8 cellular contexts compared by ENCODE assay signal in the genomic region with DNA sequence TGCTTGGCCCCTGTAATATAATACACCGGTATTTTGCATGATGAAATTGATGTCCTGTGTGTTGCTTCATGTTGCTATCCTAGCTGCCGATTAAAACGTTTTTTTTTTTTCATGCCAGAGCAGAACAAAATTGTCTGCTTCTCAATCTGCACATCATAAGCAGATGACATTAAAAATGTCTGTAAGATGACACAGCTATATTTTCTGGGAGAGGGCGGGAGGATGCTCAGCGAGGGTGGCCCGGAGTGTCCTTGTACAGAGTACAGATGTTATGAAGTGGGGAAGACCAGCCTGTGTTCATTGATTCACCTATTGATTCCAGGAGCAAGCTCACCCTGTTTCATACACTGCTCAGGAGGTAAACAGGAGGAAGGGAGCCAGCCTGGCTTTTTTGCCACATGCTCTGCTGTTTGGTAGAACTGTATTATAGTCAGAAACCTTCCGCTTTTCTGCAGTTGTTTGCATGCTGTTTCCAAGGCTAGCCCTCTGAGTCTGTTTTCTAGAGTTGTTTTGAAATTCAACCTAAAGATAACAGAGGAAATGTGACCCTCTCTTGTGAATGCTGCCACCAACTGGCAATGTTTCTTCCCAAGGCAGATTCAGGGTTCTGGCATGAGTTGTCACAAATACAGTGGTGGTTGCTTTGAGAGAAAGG. TPM values are rescaled to one million over a fixed set of nuclear protein-coding genes. Genes with fewer than 3 reads are reported as not detected.
A peak's percentile ranks its signal among the peaks of the same experiment; 100 is the strongest.
DNase-seq lines count a peak whose midpoint lies in the region; ATAC-seq, FAIRE-seq and TF ChIP-seq lines count a peak whose summit lies in the region.

No MANE protein-coding gene starts in this region.

- H3K27me3 Mint-ChIP-seq in activated T-helper 17 cell treated with anti-CD3 and anti-CD28 coated beads, Interleukin-2, amount 50 U/mL, for 72 hours = peaks cover 12% of the 10 kb centered on the region

- H3K9ac ChIP-seq in adipocyte (ENCODE audit: low read length) = peak overlapping the region; percentile 91

- H3K4me1 Mint-ChIP-seq in activated T-helper 17 cell treated with anti-CD3 and anti-CD28 coated beads, Interleukin-2, amount 50 U/mL, for 72 hours = peaks cover 16% of the 10 kb centered on the region

- H3K4me3 ChIP-seq in adipocyte (ENCODE audit: low read length) (peak overlapping the region; percentile 87), left lung (no peak overlapping the region)

- no peaks in the 10 kb centered on the region for H3K27me3 ChIP-seq in adipocyte (replicated peaks; ENCODE audit: control insufficient read depth, insufficient read depth, low read length)
- peaks cover 0 to 22% of the 10 kb centered on the region in 2 donors for H3K27me3 ChIP-seq in left lung

- no peak overlapping the region for H3K4me3 Mint-ChIP-seq in activated T-helper 17 cell treated with anti-CD3 and anti-CD28 coated beads, Interleukin-2, amount 50 U/mL, for 72 hours

- ATAC-seq in left lung (peak; percentile 18), GM21447 (IDR thresholded peaks at IDR 0.05; ENCODE audit: unreplicated experiment) (no peak)
- ATAC-seq in activated T-helper 17 cell treated with anti-CD3 and anti-CD28 coated beads, Interleukin-2, amount 50 U/mL, for 72 hours (replicated peaks) = no peak

- peak overlapping the region in 1 of 2 donors; percentile 63 for H3K27ac ChIP-seq in left lung

- no peak for TF ChIP-seq CTCF in left lung (IDR thresholded peaks at IDR 0.05)

- H3K4me1 ChIP-seq in adipocyte (ENCODE audit: control insufficient read depth, insufficient read depth, low read length) = peaks cover 45% of the 10 kb centered on the region
- peaks cover 0 to 38% of the 10 kb centered on the region in 2 donors for H3K4me1 ChIP-seq in left lung

- peak; percentile 57 for FAIRE-seq in GM18507 (lab: Jason Lieb, UNC)

- DNase-seq in Ammon's horn (ENCODE audit: low spot score) = peak; percentile 82
- DNase-seq in GM18507 (ENCODE audit: extremely low spot score, insufficient read length, low read depth) = no peak
- peak; percentile 27 for DNase-seq in NCI-H510A (lab: John Stamatoyannopoulos, UW)
- peak; percentile 75 for DNase-seq in adipocyte (ENCODE audit: low read depth)
- DNase-seq in left lung = no peak
- DNase-seq in effector CD8-positive, alpha-beta T cell (lab: John Stamatoyannopoulos, UW) = no peak

- H3K36me3 ChIP-seq in adipocyte (ENCODE audit: control insufficient read depth, insufficient read depth, low read length, severe bottlenecking) (no peaks in the 10 kb centered on the region), left lung (no peaks in the 10 kb centered on the region)

- no peaks in the 10 kb centered on the region for H3K36me3 Mint-ChIP-seq in activated T-helper 17 cell treated with anti-CD3 and anti-CD28 coated beads, Interleukin-2, amount 50 U/mL, for 72 hours (ENCODE audit: low read depth)

- intact Hi-C loops in left lung (cut with DNase I) = no loop called here

- no peaks in the 10 kb centered on the region for H3K9me3 ChIP-seq in adipocyte (ENCODE audit: control insufficient read depth, low read length)
- H3K9me3 ChIP-seq in left lung = no peaks in the 10 kb centered on the region

- H3K27ac Mint-ChIP-seq in activated T-helper 17 cell treated with anti-CD3 and anti-CD28 coated beads, Interleukin-2, amount 50 U/mL, for 72 hours = no peak overlapping the region

- no peaks in the 10 kb centered on the region for H3K9me3 Mint-ChIP-seq in activated T-helper 17 cell treated with anti-CD3 and anti-CD28 coated beads, Interleukin-2, amount 50 U/mL, for 72 hours

RNA-seq across cellular contexts. Expression of gene IRS2, which starts 4.7 kb away (rescaled TPM):
- 10 to 100 TPM in 1 of 2 donors, 1 to 10 TPM in 1; 9.4 to 15.8 TPM for total RNA-seq in left lung
- 1 to 10 TPM; 2.3 to 2.7 TPM for total RNA-seq in activated T-helper 17 cell treated with anti-CD3 and anti-CD28 coated beads, Interleukin-2, amount 50 U/mL, for 72 hours

Comparison
In these comparisons a context has a peak if more than half of its experiments do, and no peak if none do; other contexts are left out.
1. DNase-seq: peak in Ammon's horn (single experiment), NCI-H510A (single experiment) and adipocyte (single experiment); none in GM18507 (single experiment), left lung (0 of 2) and effector CD8-positive, alpha-beta T cell (single experiment).